ENCODE assay signal across 26 cellular contexts in genomic region chr3:12862387-12862786, GRCh38.
"Had no signal": no experiment of that assay in that cellular context is flagged by ENCODE, and none has a peak within 500 bp of the region (broad histone marks: within the 10 kb centered on the region; RNA-seq: fewer than 3 reads in every experiment).

No MANE protein-coding gene starts in this region.

- H3K36me3 ChIP-seq: neutrophil, pancreas, prostate gland, right lobe of liver, sigmoid colon, suprapubic skin, tibial artery, transverse colon, upper lobe of right lung, uterus had no signal

- FAIRE-seq: pancreas, small intestine had no signal

- H3K4me3 ChIP-seq: pancreas, prostate gland, right lobe of liver, sigmoid colon, suprapubic skin, testis, tibial artery, transverse colon, upper lobe of right lung, uterus had no signal

- H3K27ac ChIP-seq: neutrophil, pancreas, prostate gland, right lobe of liver, sigmoid colon, suprapubic skin, testis, tibial artery, transverse colon, upper lobe of right lung, uterus had no signal

- DNase-seq: naive thymus-derived CD8-positive, alpha-beta T cell; nephron progenitor cell; nucleus accumbens; pancreas; retina; right lobe of liver; sigmoid colon; small intestine; stimulated activated CD4-positive, alpha-beta T cell treated with anti-CD3 and anti-CD28 coated beads, Interleukin-15, amount 100 ng/mL, for 24 hours; stimulated activated CD4-positive, alpha-beta T cell treated with anti-CD3 and anti-CD28 coated beads, Interleukin-2, amount 100 ng/mL, for 24 hours; stimulated activated CD4-positive, alpha-beta T cell treated with anti-CD3 and anti-CD28 coated beads, Interleukin-2, amount 100 ng/mL, for 48 hours; stimulated activated CD4-positive, alpha-beta T cell treated with anti-CD3 and anti-CD28 coated beads, Interleukin-4, amount 100 ng/mL, for 24 hours; stimulated activated naive CD4-positive, alpha-beta T cell; stimulated activated naive CD8-positive, alpha-beta T cell treated with anti-CD3 and anti-CD28 coated beads, Interleukin-15, amount 100 ng/mL, for 72 hours; stimulated activated naive CD8-positive, alpha-beta T cell treated with anti-CD3 and anti-CD28 coated beads, Interleukin-15, Interleukin-2, amounts not matched to agents 100 U/mL and 50 U/mL, for 24 hours; testis; tibial artery; transverse colon; upper lobe of right lung; uterus had no signal

- H3K9me3 ChIP-seq: neutrophil, pancreas, prostate gland, right lobe of liver, testis, tibial artery, transverse colon, upper lobe of right lung, uterus had no signal

- H3K27me3 ChIP-seq: neutrophil, pancreas, right lobe of liver, sigmoid colon, suprapubic skin, testis, tibial artery, transverse colon, upper lobe of right lung, uterus had no signal

- ATAC-seq: naive thymus-derived CD8-positive, alpha-beta T cell; natural killer cell treated with Interleukin-12 subunit alpha and Interleukin-12 subunit beta and Interleukin-15 and Interleukin-18, amount 100 ng/mL, for 72 hours; pancreas; right cardiac atrium; stimulated activated memory B cell treated with anti-CD40 and anti-IgM and Interleukin-4, amounts not matched to agents 10 μg/mL and 1 μg/mL and 100 μg/mL, for 72 hours; stimulated activated naive CD8-positive, alpha-beta T cell treated with anti-CD3 and anti-CD28 coated beads, Interleukin-15, amount 100 ng/mL, for 72 hours; stimulated activated naive CD8-positive, alpha-beta T cell treated with anti-CD3 and anti-CD28 coated beads, Interleukin-15, Interleukin-2, amounts not matched to agents 100 U/mL and 50 U/mL, for 24 hours; upper lobe of right lung had no signal

- H3K4me1 ChIP-seq: pancreas, prostate gland, right lobe of liver, sigmoid colon, suprapubic skin, testis, tibial artery, transverse colon, upper lobe of right lung, uterus had no signal
